Comparison of ENCODE assay signal across 18 cellular contexts in genomic region chr7:159008417-159008816, GRCh38.
"Had no signal": no experiment of that assay in that cellular context is flagged by ENCODE, and none has a peak within 500 bp of the region (broad histone marks: within the 10 kb centered on the region; RNA-seq: fewer than 3 reads in every experiment).

No MANE protein-coding gene starts in this region.

- H3K9ac ChIP-seq: parathyroid adenoma had no signal

- DNase-seq: activated CD4-positive, alpha-beta memory T cell treated with anti-CD3 and anti-CD28 coated beads, Interleukin-2, amount 10 ng/mL, durations not matched to agents 7 days and 5 days; activated CD4-positive, alpha-beta T cell treated with anti-CD3 and anti-CD28 coated beads for 48 hours; activated effector memory CD4-positive, alpha-beta T cell treated with Interleukin-2 at 50 U/mL for 16 hours; activated naive CD4-positive, alpha-beta T cell treated with anti-CD3 and anti-CD28 coated beads, Interleukin-2, amount 10 ng/mL, durations not matched to agents 7 days and 5 days; activated naive CD8-positive, alpha-beta T cell treated with anti-CD3 and anti-CD28 coated beads, Interleukin-2, amount 50 U/mL, for 24 hours; activated T-cell treated with anti-CD3 and anti-CD28 coated beads, Interleukin-2, amount 50 U/mL, for 72 hours; left colon; lower lobe of right lung; nephron progenitor cell; right lobe of liver; stimulated activated CD4-positive, alpha-beta T cell treated with anti-CD3 and anti-CD28 coated beads, Interleukin-4, amount 100 ng/mL, for 24 hours; stimulated activated naive CD4-positive, alpha-beta T cell treated with Interleukin-2 at 50 U/mL for 16 hours had no signal

- H3K9me3 ChIP-seq: gastroesophageal sphincter, lower lobe of right lung, right lobe of liver, thoracic aorta had no signal

- H3K27ac Mint-ChIP-seq: activated CD4-positive, alpha-beta memory T cell treated with anti-CD3 and anti-CD28 coated beads, Interleukin-2, amount 10 ng/mL, durations not matched to agents 7 days and 5 days; activated naive CD4-positive, alpha-beta T cell treated with anti-CD3 and anti-CD28 coated beads, Interleukin-2, amount 10 ng/mL, durations not matched to agents 7 days and 5 days; activated naive CD8-positive, alpha-beta T cell treated with anti-CD3 and anti-CD28 coated beads, Interleukin-2, amount 50 U/mL, for 24 hours; activated T-cell treated with anti-CD3 and anti-CD28 coated beads, Interleukin-2, amount 50 U/mL, for 72 hours; mesothelial cell of epicardium; nephron progenitor cell had no signal

- H3K4me1 ChIP-seq: parathyroid adenoma, right lobe of liver had no signal

- FAIRE-seq: islet of Langerhans had no signal

- H3K36me3 ChIP-seq: gastroesophageal sphincter, lower lobe of right lung, right lobe of liver, thoracic aorta had no signal

- H3K4me3 Mint-ChIP-seq: activated CD4-positive, alpha-beta memory T cell treated with anti-CD3 and anti-CD28 coated beads, Interleukin-2, amount 10 ng/mL, durations not matched to agents 7 days and 5 days; activated naive CD4-positive, alpha-beta T cell treated with anti-CD3 and anti-CD28 coated beads, Interleukin-2, amount 10 ng/mL, durations not matched to agents 7 days and 5 days; activated naive CD8-positive, alpha-beta T cell treated with anti-CD3 and anti-CD28 coated beads, Interleukin-2, amount 50 U/mL, for 24 hours; activated T-cell treated with anti-CD3 and anti-CD28 coated beads, Interleukin-2, amount 50 U/mL, for 72 hours; mesothelial cell of epicardium; nephron progenitor cell had no signal

- H3K27ac ChIP-seq: epithelial cell of prostate, gastroesophageal sphincter, lower lobe of right lung, parathyroid adenoma, right lobe of liver, thoracic aorta had no signal

- H3K27me3 ChIP-seq: gastroesophageal sphincter, right lobe of liver had no signal

- H3K27me3 Mint-ChIP-seq: activated naive CD8-positive, alpha-beta T cell treated with anti-CD3 and anti-CD28 coated beads, Interleukin-2, amount 50 U/mL, for 24 hours had no signal

- ATAC-seq: activated naive CD8-positive, alpha-beta T cell treated with anti-CD3 and anti-CD28 coated beads, Interleukin-2, amount 50 U/mL, for 24 hours; activated T-cell treated with anti-CD3 and anti-CD28 coated beads, Interleukin-2, amount 50 U/mL, for 72 hours; gastroesophageal sphincter; left colon; lower lobe of right lung; right lobe of liver had no signal

- H3K36me3 Mint-ChIP-seq: activated naive CD4-positive, alpha-beta T cell treated with anti-CD3 and anti-CD28 coated beads, Interleukin-2, amount 10 ng/mL, durations not matched to agents 7 days and 5 days; mesothelial cell of epicardium had no signal

- H3K4me3 ChIP-seq: gastroesophageal sphincter, lower lobe of right lung, right lobe of liver, thoracic aorta had no signal
